Comparison of ENCODE assay signal across 8 cellular contexts in genomic region chr5:62236593-62236992, GRCh38.
DNase-seq lines count a peak whose midpoint lies in the region; ATAC-seq, FAIRE-seq and TF ChIP-seq lines count a peak whose summit lies in the region.
"Not testable (repeated sequence)": the region's sequence is repeated elsewhere in the genome, so short reads cannot be mapped to it uniquely, and the experiment has no call there.

No MANE protein-coding gene starts in this region.

- not testable (repeated sequence) for H3K4me3 ChIP-seq in kidney (ENCODE audit: low read length in 2 of 2); upper lobe of right lung

- DNase-seq in T-helper 2 cell treated with Interferon-gamma antibody and Interleukin-4, amounts not matched to agents 5 μg/mL and 100 μg/mL, for 36 hours (ENCODE audit: low spot score) = peak; percentile 78
- peak; percentile 72 to 75 for DNase-seq in activated T-cell treated with anti-CD3 and anti-CD28 coated beads, Interleukin-2, amount 50 U/mL, for 48 hours
- peak; percentile 80 for DNase-seq in kidney
- peak; percentile 37 for DNase-seq in stimulated activated CD4-positive, alpha-beta T cell treated with anti-CD3 and anti-CD28 coated beads, Interleukin-4, amount 100 ng/mL, for 24 hours
- DNase-seq in upper lobe of right lung = not testable (repeated sequence)

- not testable (repeated sequence) for H3K9me3 Mint-ChIP-seq in T-helper 2 cell treated with Interferon-gamma antibody and Interleukin-4, amounts not matched to agents 5 μg/mL and 100 μg/mL, for 36 hours

- not testable (repeated sequence) for H3K9me3 ChIP-seq in kidney (ENCODE audit: control insufficient read depth in 1 of 2, low read length in 2 of 2); upper lobe of right lung

- ATAC-seq in GM19035 (IDR thresholded peaks at IDR 0.05; ENCODE audit: unreplicated experiment) (peak; percentile 53), GM21723 (IDR thresholded peaks at IDR 0.05; ENCODE audit: unreplicated experiment) (peak; percentile 81), HG03159 (IDR thresholded peaks at IDR 0.05; ENCODE audit: unreplicated experiment) (peak; percentile 41), upper lobe of right lung (peak; percentile 59)

- H3K27ac ChIP-seq in kidney (ENCODE audit: low read depth in 2 of 2, low read length in 2 of 2); upper lobe of right lung: not testable (repeated sequence)

- H3K36me3 ChIP-seq in kidney (ENCODE audit: control insufficient read depth in 1 of 2, insufficient read depth in 2 of 2, low read length in 2 of 2); upper lobe of right lung: not testable (repeated sequence)

- H3K36me3 Mint-ChIP-seq in T-helper 2 cell treated with Interferon-gamma antibody and Interleukin-4, amounts not matched to agents 5 μg/mL and 100 μg/mL, for 36 hours (ENCODE audit: low read depth) = not testable (repeated sequence)

- H3K27me3 ChIP-seq in upper lobe of right lung = not testable (repeated sequence)

- peak overlapping the region; percentile 82 for H3K27ac Mint-ChIP-seq in T-helper 2 cell treated with Interferon-gamma antibody and Interleukin-4, amounts not matched to agents 5 μg/mL and 100 μg/mL, for 36 hours

- not testable (repeated sequence) for FAIRE-seq in kidney (lab: Jason Lieb, UNC)

- peak overlapping the region; percentile 46 for H3K4me3 Mint-ChIP-seq in T-helper 2 cell treated with Interferon-gamma antibody and Interleukin-4, amounts not matched to agents 5 μg/mL and 100 μg/mL, for 36 hours

- TF ChIP-seq CTCF in kidney (IDR thresholded peaks at IDR 0.05; ENCODE audit: borderline replicate concordance, extremely low read depth, insufficient read depth); upper lobe of right lung (IDR thresholded peaks at IDR 0.05): not testable (repeated sequence)

- not testable (repeated sequence) for H3K27me3 Mint-ChIP-seq in T-helper 2 cell treated with Interferon-gamma antibody and Interleukin-4, amounts not matched to agents 5 μg/mL and 100 μg/mL, for 36 hours (ENCODE audit: low read depth)

- intact Hi-C loops in kidney (cut with DNase I); upper lobe of right lung (cut with DNase I): not testable (repeated sequence)

- not testable (repeated sequence) for H3K4me1 ChIP-seq in kidney (ENCODE audit: control insufficient read depth in 1 of 2, insufficient read depth in 1 of 2, low read depth in 1 of 2, low read length in 2 of 2); upper lobe of right lung

- not testable (repeated sequence) for H3K9ac ChIP-seq in kidney (ENCODE audit: low read length in 2 of 2)

- peaks cover 61% of the 10 kb centered on the region for H3K4me1 Mint-ChIP-seq in T-helper 2 cell treated with Interferon-gamma antibody and Interleukin-4, amounts not matched to agents 5 μg/mL and 100 μg/mL, for 36 hours (ENCODE audit: low read depth)
